In genomic region chr3:50415813-50416212, GRCh38 we compare ENCODE assay signal across 25 cellular contexts. TPM values are rescaled to one million over a fixed set of nuclear protein-coding genes. Genes with fewer than 3 reads are reported as not detected.
DNase-seq lines count a peak whose midpoint lies in the region; FAIRE-seq and TF ChIP-seq lines count a peak whose summit lies in the region.
"Had no signal": no experiment of that assay in that cellular context is flagged by ENCODE, and none has a peak within 500 bp of the region (broad histone marks: within the 10 kb centered on the region; RNA-seq: fewer than 3 reads in every experiment).

No MANE protein-coding gene starts in this region.

- no peak overlapping the region for H3K4me3 ChIP-seq in adipocyte (ENCODE audit: low read length)
- H3K4me3 ChIP-seq: BLaER1, GM23248, SJSA1 had no signal

- H3K4me1 Mint-ChIP-seq in glutamatergic neuron (ENCODE audit: low read depth, unreplicated experiment), result peaks cover 2% of the 10 kb centered on the region
- H3K4me1 Mint-ChIP-seq: IgD-negative memory B cell had no signal

- H3K36me3 ChIP-seq in adipocyte (ENCODE audit: control insufficient read depth, insufficient read depth, low read length, severe bottlenecking), result no peaks in the 10 kb centered on the region
- H3K36me3 ChIP-seq: BLaER1, SJSA1 had no signal

- peaks cover 29% of the 10 kb centered on the region for H3K27me3 ChIP-seq in adipocyte (replicated peaks; ENCODE audit: control insufficient read depth, insufficient read depth, low read length)
- H3K27me3 ChIP-seq: BLaER1, SJSA1 had no signal

- H3K27ac Mint-ChIP-seq in glutamatergic neuron (ENCODE audit: unreplicated experiment), result peak overlapping the region; percentile 11
- H3K27ac Mint-ChIP-seq: CD4-positive, alpha-beta T cell; H9; HFFc6; IgD-negative memory B cell had no signal

- H3K36me3 Mint-ChIP-seq in glutamatergic neuron (ENCODE audit: unreplicated experiment), result no peaks in the 10 kb centered on the region
- H3K36me3 Mint-ChIP-seq: IgD-negative memory B cell had no signal

- H3K9ac ChIP-seq in adipocyte (ENCODE audit: low read length), result no peak overlapping the region
- H3K9ac ChIP-seq: BLaER1, GM23248 had no signal

- H3K27me3 Mint-ChIP-seq in glutamatergic neuron (ENCODE audit: unreplicated experiment), result peaks cover 2% of the 10 kb centered on the region
- H3K27me3 Mint-ChIP-seq: CD4-positive, alpha-beta T cell had no signal

- no peak for FAIRE-seq in D721Med (lab: Jason Lieb, UNC)
- FAIRE-seq: G401.6, GM12892 had no signal

- H3K4me1 ChIP-seq in adipocyte (ENCODE audit: control insufficient read depth, insufficient read depth, low read length), result no peaks in the 10 kb centered on the region
- H3K4me1 ChIP-seq: Caco-2, SJSA1 had no signal

- H3K9me3 Mint-ChIP-seq in glutamatergic neuron (ENCODE audit: unreplicated experiment), result peaks cover 3% of the 10 kb centered on the region
- H3K9me3 Mint-ChIP-seq: CD4-positive, alpha-beta T cell; H9; HFFc6; IgD-negative memory B cell had no signal

- no peak overlapping the region for H3K4me3 Mint-ChIP-seq in glutamatergic neuron (ENCODE audit: unreplicated experiment)
- H3K4me3 Mint-ChIP-seq: CD4-positive, alpha-beta T cell; H9; HFFc6; IgD-negative memory B cell had no signal

- TF ChIP-seq CTCF in glutamatergic neuron (IDR thresholded peaks at IDR 0.05; ENCODE audit: partially characterized antibody, unreplicated experiment) (no peak), D721Med (IDR thresholded peaks at IDR 0.05; ENCODE audit: insufficient read depth, missing control alignments) (no peak)

- DNase-seq in SKM-1 (lab: John Stamatoyannopoulos, UW; ENCODE audit: unreplicated experiment) (peak; percentile 26), SKM-1 treated with dmso at 0.1 percent for 144 hours (lab: John Stamatoyannopoulos, UW; ENCODE audit: unreplicated experiment) (no peak), adipocyte (ENCODE audit: low read depth) (peak; percentile 8), glutamatergic neuron (no peak), D721Med (ENCODE audit: insufficient read length, low spot score) (no peak), SHP77 (lab: John Stamatoyannopoulos, UW) (no peak), DMS153 treated with DMSO at 0.1 percent for 48 hours (lab: John Stamatoyannopoulos, UW; ENCODE audit: unreplicated experiment) (no peak), midbrain (lab: John Stamatoyannopoulos, UW) (no peak)
- DNase-seq: ACHN; Caco-2; CD4-positive, alpha-beta T cell; GM23248; HFFc6; NCI-H1048; NCI-H1417 treated with DMSO at 0.1 percent for 48 hours; NCI-H187; NCI-H2107; NCI-H446 treated with DMSO at 0.1 percent for 48 hours; NCI-H526 treated with DMSO at 0.1 percent for 48 hours had no signal

- H3K9me3 ChIP-seq in adipocyte (ENCODE audit: control insufficient read depth, low read length), result peaks cover 4% of the 10 kb centered on the region
- H3K9me3 ChIP-seq: BLaER1, Caco-2, SJSA1 had no signal

RNA-seq across cellular contexts. Expression of gene TMEM115, which starts 56.5 kb away (rescaled TPM):
- total RNA-seq in glutamatergic neuron (ENCODE audit: unreplicated experiment), result 42.5 TPM

Comparison
In these comparisons a context has a peak if more than half of its experiments do, and no peak if none do; other contexts are left out.
1. DNase-seq: peak in SKM-1 (single experiment) and adipocyte (single experiment); none in SKM-1 treated with dmso at 0.1 percent for 144 hours (single experiment), glutamatergic neuron (single experiment), D721Med (single experiment), SHP77 (0 of 2), DMS153 treated with DMSO at 0.1 percent for 48 hours (single experiment) and midbrain (single experiment).